Comparison of ENCODE assay signal across 23 cellular contexts in the genomic region with DNA sequence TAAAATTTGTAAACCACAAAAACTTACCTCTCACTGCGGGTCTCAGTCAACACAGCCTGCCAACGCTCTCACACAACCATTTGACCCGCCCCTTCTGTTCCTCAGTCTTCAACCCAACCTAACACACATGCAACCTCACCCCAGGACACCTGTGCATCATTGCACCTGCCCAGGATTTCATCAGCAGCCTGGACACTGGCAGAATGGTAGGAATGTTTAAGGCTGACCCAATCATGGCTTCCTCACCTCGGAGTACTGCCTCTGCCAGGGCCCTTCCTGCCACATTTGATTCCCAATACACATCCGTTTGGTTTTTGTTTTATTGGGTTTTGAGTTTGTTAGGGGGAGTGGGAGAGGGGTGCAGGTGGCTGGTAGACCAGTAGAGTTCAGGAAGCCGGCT.
"Had no signal": no experiment of that assay in that cellular context is flagged by ENCODE, and none has a peak within 500 bp of the region (broad histone marks: within the 10 kb centered on the region; RNA-seq: fewer than 3 reads in every experiment).

No MANE protein-coding gene starts in this region.

- H3K4me3 Mint-ChIP-seq: activated B cell treated with CpG ODN at 0.5 μM for 24 hours; activated naive CD8-positive, alpha-beta T cell treated with anti-CD3 and anti-CD28 coated beads for 36 hours; activated T-cell treated with anti-CD3 and anti-CD28 coated beads, Interleukin-2, amount 50 U/mL, for 72 hours; naive B cell; stimulated activated naive CD8-positive, alpha-beta T cell treated with anti-CD3 and anti-CD28 coated beads, Interleukin-15, Interleukin-2, amounts not matched to agents 100 ng/mL and 50 ng/mL, for 24 hours; T-helper 17 cell had no signal

- H3K27me3 Mint-ChIP-seq: activated B cell treated with CpG ODN at 0.5 μM for 24 hours; activated naive CD8-positive, alpha-beta T cell treated with anti-CD3 and anti-CD28 coated beads for 36 hours; stimulated activated naive CD8-positive, alpha-beta T cell treated with anti-CD3 and anti-CD28 coated beads, Interleukin-15, Interleukin-2, amounts not matched to agents 100 ng/mL and 50 ng/mL, for 24 hours; T-helper 17 cell had no signal

- H3K9me3 ChIP-seq: breast epithelium, gastroesophageal sphincter, heart left ventricle, lower lobe of right lung, psoas muscle, thyroid gland had no signal

- H3K36me3 Mint-ChIP-seq: activated naive CD8-positive, alpha-beta T cell treated with anti-CD3 and anti-CD28 coated beads for 36 hours; naive B cell had no signal

- H3K36me3 ChIP-seq: breast epithelium, gastroesophageal sphincter, heart left ventricle, lower lobe of right lung, thyroid gland had no signal

- H3K27ac ChIP-seq: breast epithelium, epithelial cell of prostate, gastroesophageal sphincter, heart left ventricle, lower lobe of right lung, psoas muscle, skin epidermis, thyroid gland had no signal

- DNase-seq: activated B cell treated with CpG ODN at 0.5 μM for 24 hours; activated CD4-positive, alpha-beta T cell treated with anti-CD3 and anti-CD28 coated beads for 4 hours; activated CD4-positive, alpha-beta T cell treated with anti-CD3 and anti-CD28 coated beads, Interleukin-2, amount 50 U/mL, for 48 hours; activated CD8-positive, alpha-beta memory T cell treated with anti-CD3 and anti-CD28 coated beads, Interleukin-2, amount 50 U/mL, for 48 hours; activated naive CD8-positive, alpha-beta T cell treated with anti-CD3 and anti-CD28 coated beads for 36 hours; activated T-cell treated with anti-CD3 and anti-CD28 coated beads, Interleukin-2, amount 50 U/mL, for 72 hours; cerebellar nuclear complex; cortex of kidney; heart left ventricle; lower lobe of right lung; naive B cell; psoas muscle; stimulated activated CD4-positive, alpha-beta T cell treated with anti-CD3 and anti-CD28 coated beads, Interleukin-1b, Interleukin-23, amount 100 ng/mL, for 48 hours; substantia nigra; T-helper 17 cell; thyroid gland had no signal

- H3K4me3 ChIP-seq: breast epithelium, gastroesophageal sphincter, heart left ventricle, lower lobe of right lung, psoas muscle, skin epidermis, thyroid gland had no signal

- H3K9me3 Mint-ChIP-seq: activated B cell treated with CpG ODN at 0.5 μM for 24 hours; activated naive CD8-positive, alpha-beta T cell treated with anti-CD3 and anti-CD28 coated beads for 36 hours; activated T-cell treated with anti-CD3 and anti-CD28 coated beads, Interleukin-2, amount 50 U/mL, for 72 hours; naive B cell; stimulated activated naive CD8-positive, alpha-beta T cell treated with anti-CD3 and anti-CD28 coated beads, Interleukin-15, Interleukin-2, amounts not matched to agents 100 ng/mL and 50 ng/mL, for 24 hours had no signal

- H3K27me3 ChIP-seq: breast epithelium, gastroesophageal sphincter, heart left ventricle, thyroid gland had no signal

- ATAC-seq: activated T-cell treated with anti-CD3 and anti-CD28 coated beads, Interleukin-2, amount 50 U/mL, for 72 hours; gastroesophageal sphincter; heart left ventricle; left colon; lower lobe of right lung; psoas muscle; right cardiac atrium; T-helper 17 cell had no signal

- H3K27ac Mint-ChIP-seq: activated B cell treated with CpG ODN at 0.5 μM for 24 hours; activated naive CD8-positive, alpha-beta T cell treated with anti-CD3 and anti-CD28 coated beads for 36 hours; activated T-cell treated with anti-CD3 and anti-CD28 coated beads, Interleukin-2, amount 50 U/mL, for 72 hours; naive B cell; stimulated activated naive CD8-positive, alpha-beta T cell treated with anti-CD3 and anti-CD28 coated beads, Interleukin-15, Interleukin-2, amounts not matched to agents 100 ng/mL and 50 ng/mL, for 24 hours; T-helper 17 cell had no signal
